ENCODE assay signal across 28 cellular contexts in the genomic region with DNA sequence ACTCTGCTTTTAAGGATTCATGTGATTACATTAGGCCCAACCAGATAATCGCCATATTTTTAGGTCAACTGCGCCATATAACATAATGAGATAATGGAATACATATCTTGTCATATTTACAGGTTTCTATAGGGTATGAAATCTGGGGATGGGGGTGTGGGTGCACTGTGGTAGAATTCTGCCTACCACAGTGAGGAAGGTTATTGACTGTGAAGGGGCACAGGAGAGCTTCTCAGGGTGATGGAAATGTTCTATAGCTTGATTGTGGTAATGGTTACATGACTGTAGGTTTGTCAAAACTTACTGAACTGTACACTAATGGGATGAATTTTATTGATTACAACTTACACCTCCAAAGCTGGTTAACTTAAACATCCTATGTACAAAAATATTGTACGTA.
"Had no signal": no experiment of that assay in that cellular context is flagged by ENCODE, and none has a peak within 500 bp of the region (broad histone marks: within the 10 kb centered on the region; RNA-seq: fewer than 3 reads in every experiment).

No MANE protein-coding gene starts in this region.

- ATAC-seq: body of pancreas; esophagus mucosa; heart left ventricle; naive thymus-derived CD4-positive, alpha-beta T cell; sciatic nerve; stimulated activated effector memory CD8-positive, alpha-beta T cell treated with anti-CD3 and anti-CD28 coated beads, Interleukin-12 subunit alpha, Interleukin-12 subunit beta, amount 100 ng/mL, for 72 hours; T-helper 17 cell; upper lobe of right lung had no signal

- H3K27me3 ChIP-seq: body of pancreas, dorsolateral prefrontal cortex, foreskin keratinocyte, heart left ventricle, stomach, tibial artery, upper lobe of right lung had no signal

- H3K4me3 Mint-ChIP-seq: activated naive CD4-positive, alpha-beta T cell treated with anti-CD3 and anti-CD28 coated beads for 36 hours; activated T-helper 1 cell treated with anti-CD3 and anti-CD28 coated beads, Interleukin-12 subunit alpha, Interleukin-12 subunit beta, Interleukin-2, Interleukin-4 antibody, amounts not matched to agents 30 ng/mL and 10 ng/mL and 1 ng/mL, durations not matched to agents 14 hours and 24 hours and 36 hours; stimulated activated effector memory CD8-positive, alpha-beta T cell treated with anti-CD3 and anti-CD28 coated beads, Interleukin-12 subunit alpha, Interleukin-12 subunit beta, amount 100 ng/mL, for 72 hours; T-helper 17 cell had no signal

- H3K36me3 Mint-ChIP-seq: stimulated activated effector memory CD8-positive, alpha-beta T cell treated with anti-CD3 and anti-CD28 coated beads, Interleukin-12 subunit alpha, Interleukin-12 subunit beta, amount 100 ng/mL, for 72 hours had no signal

- H3K9me3 Mint-ChIP-seq: activated naive CD4-positive, alpha-beta T cell treated with anti-CD3 and anti-CD28 coated beads for 36 hours; stimulated activated effector memory CD8-positive, alpha-beta T cell treated with anti-CD3 and anti-CD28 coated beads, Interleukin-12 subunit alpha, Interleukin-12 subunit beta, amount 100 ng/mL, for 72 hours had no signal

- DNase-seq: activated CD4-positive, alpha-beta T cell treated with anti-CD3 and anti-CD28 coated beads for 1 hour; activated CD4-positive, alpha-beta T cell treated with anti-CD3 and anti-CD28 coated beads, Interleukin-2, amount 50 U/mL, for 4 hours; activated effector memory CD4-positive, alpha-beta T cell treated with anti-CD3 and anti-CD28 coated beads, Interleukin-2, amount 50 U/mL, for 16 hours; activated naive CD4-positive, alpha-beta T cell treated with anti-CD3 and anti-CD28 coated beads for 36 hours; anterior cingulate cortex; body of pancreas; cerebellar nuclear complex; dorsolateral prefrontal cortex; effector memory CD4-positive, alpha-beta T cell; foreskin keratinocyte; heart left ventricle; midbrain; naive thymus-derived CD4-positive, alpha-beta T cell; ovary; stimulated activated CD4-positive, alpha-beta T cell treated with anti-CD3 and anti-CD28 coated beads, Interleukin-4, amount 100 ng/mL, for 24 hours; stomach; T-helper 17 cell; T1000; tibial artery; upper lobe of right lung; WERI-Rb-1 had no signal

- H3K27me3 Mint-ChIP-seq: naive thymus-derived CD4-positive, alpha-beta T cell; progenitor cell of endocrine pancreas; T-helper 17 cell had no signal

- H3K9me3 ChIP-seq: body of pancreas, ovary, stomach, upper lobe of right lung had no signal

- H3K36me3 ChIP-seq: ovary had no signal

- H3K27ac Mint-ChIP-seq: activated naive CD4-positive, alpha-beta T cell treated with anti-CD3 and anti-CD28 coated beads for 36 hours; activated T-helper 1 cell treated with anti-CD3 and anti-CD28 coated beads, Interleukin-12 subunit alpha, Interleukin-12 subunit beta, Interleukin-2, Interleukin-4 antibody, amounts not matched to agents 30 ng/mL and 10 ng/mL and 1 ng/mL, durations not matched to agents 14 hours and 24 hours and 36 hours; progenitor cell of endocrine pancreas; stimulated activated effector memory CD8-positive, alpha-beta T cell treated with anti-CD3 and anti-CD28 coated beads, Interleukin-12 subunit alpha, Interleukin-12 subunit beta, amount 100 ng/mL, for 72 hours; T-helper 17 cell had no signal

- H3K27ac ChIP-seq: body of pancreas, coronary artery, dorsolateral prefrontal cortex, foreskin keratinocyte, heart left ventricle, ovary, skin epidermis, stomach, tibial artery, upper lobe of right lung, WERI-Rb-1 had no signal

- H3K4me3 ChIP-seq: body of pancreas, coronary artery, dorsolateral prefrontal cortex, heart left ventricle, ovary, skin epidermis, stomach, tibial artery, upper lobe of right lung had no signal
